ENCODE assay signal across 16 cellular contexts in the genomic region with DNA sequence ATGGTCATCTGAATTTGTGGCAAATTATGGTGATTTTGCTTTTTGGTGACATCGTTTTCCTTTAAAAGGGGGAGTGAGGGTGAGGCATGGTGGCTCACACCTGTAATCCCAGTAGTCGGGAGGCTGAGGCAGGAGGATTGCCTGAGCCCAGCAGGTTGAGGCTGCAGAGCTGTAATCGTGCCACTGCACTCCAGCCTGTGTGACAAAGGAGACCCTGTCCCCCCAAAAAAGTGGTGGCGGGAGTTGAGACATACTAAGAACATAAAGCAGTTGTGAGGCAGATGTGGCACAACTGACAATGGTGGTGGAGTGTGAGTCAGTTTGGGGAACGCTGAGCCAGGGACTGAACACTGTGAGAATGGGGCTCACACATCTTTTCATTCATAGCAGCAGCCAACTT. TPM values are rescaled to one million over a fixed set of nuclear protein-coding genes. Genes with fewer than 3 reads are reported as not detected.
A peak's percentile ranks its signal among the peaks of the same experiment; 100 is the strongest.
DNase-seq lines count a peak whose midpoint lies in the region; ATAC-seq and TF ChIP-seq lines count a peak whose summit lies in the region.
"Had no signal": no experiment of that assay in that cellular context is flagged by ENCODE, and none has a peak within 500 bp of the region (broad histone marks: within the 10 kb centered on the region; RNA-seq: fewer than 3 reads in every experiment).

No MANE protein-coding gene starts in this region.

- H3K27ac ChIP-seq in IMR-90 (ENCODE audit: insufficient read depth, low read length), result no peak overlapping the region
- no peak overlapping the region for H3K27ac ChIP-seq in Peyer's patch
- H3K27ac ChIP-seq in coronary artery, result no peak overlapping the region

- H3K27me3 ChIP-seq in IMR-90 (ENCODE audit: control insufficient read depth, insufficient read depth, low read length) (no peaks in the 10 kb centered on the region), Peyer's patch (no peaks in the 10 kb centered on the region)

- dilution Hi-C loops in IMR-90 (cut with HindIII; ENCODE audit: low sequenced_read_pairs, unreplicated experiment), result no loop called here

- CTCF ChIA-PET in IMR-90 (lab: Yijun Ruan, JAX), result interaction anchor here (0.6 kb wide), 1 partner anchor 91 kb away, joined by 3 read pairs; the partner anchor contains the start of gene BCAS4

- no peak for TF ChIP-seq RAD21 in IMR-90 (IDR thresholded peaks at IDR 0.05; ENCODE audit: low read length)

- H2AFZ ChIP-seq in IMR-90 (replicated peaks; ENCODE audit: low read length, poor library complexity), result peak overlapping the region; percentile 33

- no TSS peak for BruUV-seq in IMR-90 (replicated peaks; lab: Mats Ljungman, UMichigan)

- H3K23ac ChIP-seq in IMR-90 (ENCODE audit: low read depth, low read length), result no peak overlapping the region

- no peak overlapping the region for H4K91ac ChIP-seq in IMR-90 (ENCODE audit: insufficient read depth, low read depth, low read length)

- no peaks in the 10 kb centered on the region for H3K4me1 Mint-ChIP-seq in activated naive CD8-positive, alpha-beta T cell treated with anti-CD3 and anti-CD28 coated beads for 36 hours
- H3K4me1 Mint-ChIP-seq in activated naive CD8-positive, alpha-beta T cell treated with anti-CD3 and anti-CD28 coated beads, Interleukin-2, amount 50 U/mL, for 24 hours, result no peaks in the 10 kb centered on the region
- no peaks in the 10 kb centered on the region for H3K4me1 Mint-ChIP-seq in stimulated activated effector memory CD8-positive, alpha-beta T cell treated with anti-CD3 and anti-CD28 coated beads, Interleukin-12 subunit alpha, Interleukin-12 subunit beta, amount 100 ng/mL, for 72 hours

- H3K14ac ChIP-seq in IMR-90 (replicated peaks; ENCODE audit: low read depth, low read length), result no peak overlapping the region

- no peak overlapping the region for H3K18ac ChIP-seq in IMR-90 (ENCODE audit: low read depth, low read length)

- peaks cover 27% of the 10 kb centered on the region for H3K36me3 Mint-ChIP-seq in activated naive CD8-positive, alpha-beta T cell treated with anti-CD3 and anti-CD28 coated beads for 36 hours
- H3K36me3 Mint-ChIP-seq in activated naive CD8-positive, alpha-beta T cell treated with anti-CD3 and anti-CD28 coated beads, Interleukin-2, amount 50 U/mL, for 24 hours (ENCODE audit: low read depth), result peaks cover 31% of the 10 kb centered on the region
- H3K36me3 Mint-ChIP-seq in stimulated activated effector memory CD8-positive, alpha-beta T cell treated with anti-CD3 and anti-CD28 coated beads, Interleukin-12 subunit alpha, Interleukin-12 subunit beta, amount 100 ng/mL, for 72 hours, result peaks cover 59% of the 10 kb centered on the region

- H4K5ac ChIP-seq in IMR-90 (ENCODE audit: low read depth, low read length), result no peak overlapping the region

- WGBS in IMR-90 (ENCODE audit: extremely low coverage in 2 of 2, insufficient read length in 1 of 2), 2 experiments, result 100% methylated on average over 1 of the region's 5 CpGs; no CpG with 5 or more reads in 1 of the 2 experiments

- peaks cover 26% of the 10 kb centered on the region for H4K20me1 ChIP-seq in IMR-90 (ENCODE audit: insufficient read depth, low read length)

- no peak overlapping the region for H2BK20ac ChIP-seq in IMR-90 (ENCODE audit: low read depth, low read length)

- no peak overlapping the region for H3K9ac ChIP-seq in IMR-90 (ENCODE audit: low read depth, low read length)

- H2BK15ac ChIP-seq in IMR-90 (ENCODE audit: low read depth, low read length), result no peak overlapping the region

- H3K56ac ChIP-seq in IMR-90 (ENCODE audit: extremely low read depth, insufficient read depth, low read length), result no peak overlapping the region

- TF ChIP-seq CTCF in IMR-90 (conservative IDR thresholded peaks at IDR 0.05; ENCODE audit: low read depth, low read length) (no peak), Peyer's patch (IDR thresholded peaks at IDR 0.05) (no peak), coronary artery (IDR thresholded peaks at IDR 0.05) (no peak)

- H3K27me3 Mint-ChIP-seq in activated naive CD8-positive, alpha-beta T cell treated with anti-CD3 and anti-CD28 coated beads for 36 hours, result no peaks in the 10 kb centered on the region
- no peaks in the 10 kb centered on the region for H3K27me3 Mint-ChIP-seq in activated naive CD8-positive, alpha-beta T cell treated with anti-CD3 and anti-CD28 coated beads, Interleukin-2, amount 50 U/mL, for 24 hours
- H3K27me3 Mint-ChIP-seq: CD4-positive, alpha-beta T cell; IgD-negative memory B cell had no signal

- no peak overlapping the region for H4K8ac ChIP-seq in IMR-90 (ENCODE audit: low read depth in 2 of 2, low read length in 2 of 2)

- H3K4me1 ChIP-seq in IMR-90 (ENCODE audit: control insufficient read depth, insufficient read depth, low read length) (no peaks in the 10 kb centered on the region), Peyer's patch (no peaks in the 10 kb centered on the region)
- H3K4me1 ChIP-seq: HAP-1 had no signal

- H3K9me3 ChIP-seq in IMR-90 (ENCODE audit: control insufficient read depth, insufficient read depth, low read length) (0 out of 2 replicates have a peak, but pooled peaks cover 2% of the 10 kb centered on the region), Peyer's patch (no peaks in the 10 kb centered on the region)
- H3K9me3 ChIP-seq: HAP-1 had no signal

- H3K27ac Mint-ChIP-seq in activated naive CD8-positive, alpha-beta T cell treated with anti-CD3 and anti-CD28 coated beads for 36 hours, result peak overlapping the region; percentile 2
- H3K27ac Mint-ChIP-seq in activated naive CD8-positive, alpha-beta T cell treated with anti-CD3 and anti-CD28 coated beads, Interleukin-2, amount 50 U/mL, for 24 hours, result no peak overlapping the region
- peak overlapping the region; percentile 69 for H3K27ac Mint-ChIP-seq in stimulated activated effector memory CD8-positive, alpha-beta T cell treated with anti-CD3 and anti-CD28 coated beads, Interleukin-12 subunit alpha, Interleukin-12 subunit beta, amount 100 ng/mL, for 72 hours

- no peak overlapping the region for H3K4ac ChIP-seq in IMR-90 (ENCODE audit: low read depth, low read length)

- ATAC-seq in activated naive CD8-positive, alpha-beta T cell treated with anti-CD3 and anti-CD28 coated beads, Interleukin-2, amount 50 U/mL, for 24 hours, result no peak
- no peak for ATAC-seq in IMR-90 (ENCODE audit: low read depth)
- ATAC-seq in stimulated activated effector memory CD8-positive, alpha-beta T cell treated with anti-CD3 and anti-CD28 coated beads, Interleukin-12 subunit alpha, Interleukin-12 subunit beta, amount 100 ng/mL, for 72 hours, result no peak
- ATAC-seq: PC-3 had no signal

- H2BK120ac ChIP-seq in IMR-90 (ENCODE audit: low read depth, low read length), result no peak overlapping the region

- no peak overlapping the region for H3K4me2 ChIP-seq in IMR-90 (ENCODE audit: low read depth, low read length)

- no peak for DNase-seq in activated naive CD8-positive, alpha-beta T cell treated with anti-CD3 and anti-CD28 coated beads for 36 hours
- DNase-seq in activated naive CD8-positive, alpha-beta T cell treated with anti-CD3 and anti-CD28 coated beads, Interleukin-2, amount 50 U/mL, for 24 hours, result no peak
- DNase-seq in IMR-90, result no peak
- DNase-seq in islet precursor cell, result peak; percentile 51
- DNase-seq in stimulated activated effector memory CD8-positive, alpha-beta T cell treated with anti-CD3 and anti-CD28 coated beads, Interleukin-12 subunit alpha, Interleukin-12 subunit beta, amount 100 ng/mL, for 72 hours (ENCODE audit: low spot score in 2 of 2), result no peak
- DNase-seq in Peyer's patch, result no peak
- DNase-seq in coronary artery (ENCODE audit: low spot score), result no peak
- no peak for DNase-seq in SIG-M5 treated with dmso at 0.1 percent for 504 hours (lab: John Stamatoyannopoulos, UW; ENCODE audit: unreplicated experiment)
- DNase-seq: ACHN; CD4-positive, alpha-beta T cell; NCI-H1417 treated with DMSO at 0.1 percent for 48 hours; NCI-H2029; NCI-H524 treated with DMSO at 0.1 percent for 48 hours; PC-3 had no signal

- POLR2A ChIA-PET in IMR-90 (lab: Charles Lee; ENCODE audit: unreplicated experiment), result no interaction called here

- TF ChIP-seq POLR2A in IMR-90 (IDR thresholded peaks at IDR 0.05; ENCODE audit: low read depth, low read length), result no peak
- no peak for TF ChIP-seq POLR2A in Peyer's patch (IDR thresholded peaks at IDR 0.05)

- H3K36me3 ChIP-seq in IMR-90 (ENCODE audit: control insufficient read depth, insufficient read depth, low read length), result peaks cover 11% of the 10 kb centered on the region
- H3K36me3 ChIP-seq in Peyer's patch, result peaks cover 0 to 19% (median 0%) of the 10 kb centered on the region in 3 donors

- in situ Hi-C loops in IMR-90 (cut with MboI; ENCODE audit: low sequenced_read_pairs), result no loop called here

- H3K4me3 ChIP-seq in IMR-90 (ENCODE audit: insufficient read depth, low read depth, low read length) (no peak overlapping the region), Peyer's patch (no peak overlapping the region), coronary artery (no peak overlapping the region)
- H3K4me3 ChIP-seq: HAP-1 had no signal

- H2BK5ac ChIP-seq in IMR-90 (ENCODE audit: low read depth, low read length, poor library complexity, severe bottlenecking), result no peak overlapping the region

- no peak overlapping the region for H2AK5ac ChIP-seq in IMR-90 (ENCODE audit: low read depth, low read length)

- H3K4me3 Mint-ChIP-seq in activated naive CD8-positive, alpha-beta T cell treated with anti-CD3 and anti-CD28 coated beads for 36 hours, result no peak overlapping the region
- no peak overlapping the region for H3K4me3 Mint-ChIP-seq in activated naive CD8-positive, alpha-beta T cell treated with anti-CD3 and anti-CD28 coated beads, Interleukin-2, amount 50 U/mL, for 24 hours
- H3K4me3 Mint-ChIP-seq in stimulated activated effector memory CD8-positive, alpha-beta T cell treated with anti-CD3 and anti-CD28 coated beads, Interleukin-12 subunit alpha, Interleukin-12 subunit beta, amount 100 ng/mL, for 72 hours, result no peak overlapping the region
- H3K4me3 Mint-ChIP-seq: CD4-positive, alpha-beta T cell; IgD-negative memory B cell had no signal

- intact Hi-C loops in IMR-90 (cut with micrococcal nuclease), result no loop called here

- no peak overlapping the region for H2AK9ac ChIP-seq in IMR-90 (replicated peaks; ENCODE audit: low read depth, low read length, poor library complexity)

- H3K9me3 Mint-ChIP-seq in activated naive CD8-positive, alpha-beta T cell treated with anti-CD3 and anti-CD28 coated beads for 36 hours, result peaks cover 2% of the 10 kb centered on the region
- no peaks in the 10 kb centered on the region for H3K9me3 Mint-ChIP-seq in activated naive CD8-positive, alpha-beta T cell treated with anti-CD3 and anti-CD28 coated beads, Interleukin-2, amount 50 U/mL, for 24 hours
- no peaks in the 10 kb centered on the region for H3K9me3 Mint-ChIP-seq in stimulated activated effector memory CD8-positive, alpha-beta T cell treated with anti-CD3 and anti-CD28 coated beads, Interleukin-12 subunit alpha, Interleukin-12 subunit beta, amount 100 ng/mL, for 72 hours
- H3K9me3 Mint-ChIP-seq: CD4-positive, alpha-beta T cell; IgD-negative memory B cell had no signal

- H3K79me1 ChIP-seq in IMR-90 (ENCODE audit: low read depth in 1 of 2, low read length in 2 of 2), result peaks cover 19 to 48% of the 10 kb centered on the region in 2 experiments; a peak in 3 of 4 replicates

- H3K9me1 ChIP-seq in IMR-90 (ENCODE audit: insufficient read depth, low read length), result peaks cover 20% of the 10 kb centered on the region

RNA-seq across cellular contexts. Expression of gene ADNP, which starts 45.5 kb away (rescaled TPM):
- total RNA-seq in activated naive CD8-positive, alpha-beta T cell treated with anti-CD3 and anti-CD28 coated beads for 36 hours, result 10 to 100 TPM; 73.0 to 80.7 TPM
- total RNA-seq in IMR-90 (2012; rRNA removed) (23.1 and 23.3 TPM in 2 replicates), Peyer's patch (10 to 100 TPM; 51.8 to 64.3 (median 58.2) TPM)
- 17.5 and 24.8 TPM in 2 replicates for polyA plus RNA-seq in IMR-90 (2012; rRNA removed)
- polyA plus RNA-seq in IMR-90 (2012; cell fraction: cytosol; rRNA removed), result 5.1 and 7.4 TPM in 2 replicates
- 10.9 and 65.8 TPM in 2 replicates for polyA plus RNA-seq in IMR-90 (2012; cell fraction: nucleus; rRNA removed; ENCODE audit: low replicate concordance)
